ENCODE assay signal across 14 cellular contexts in genomic region chr1:232149302-232150201, GRCh38.
DNase-seq lines count a peak whose midpoint lies in the region; TF ChIP-seq lines count a peak whose summit lies in the region.
"Had no signal": no experiment of that assay in that cellular context is flagged by ENCODE, and none has a peak within 500 bp of the region (broad histone marks: within the 10 kb centered on the region; RNA-seq: fewer than 3 reads in every experiment).

No MANE protein-coding gene starts in this region.

- peak overlapping the region; percentile 31 for H3K9ac ChIP-seq in skeletal muscle satellite cell (ENCODE audit: low read depth, low read length)

- intact Hi-C loops in thyroid gland (cut with DNase I), result no loop called here

- TF ChIP-seq CTCF in thyroid gland (IDR thresholded peaks at IDR 0.05), result no peak

- H3K27me3 ChIP-seq in skeletal muscle satellite cell (ENCODE audit: control insufficient read depth, insufficient read depth, low read length) (no peaks in the 10 kb centered on the region), thyroid gland (no peaks in the 10 kb centered on the region)
- H3K27me3 ChIP-seq: neutrophil, spleen had no signal

- H3K9me3 ChIP-seq in skeletal muscle satellite cell (replicated peaks; ENCODE audit: low read length), result no peaks in the 10 kb centered on the region
- no peaks in the 10 kb centered on the region for H3K9me3 ChIP-seq in thyroid gland
- H3K9me3 ChIP-seq: neutrophil, spleen had no signal

- H3K27ac ChIP-seq in epithelial cell of prostate (peak overlapping the region; percentile 55), thyroid gland (no peak overlapping the region)
- H3K27ac ChIP-seq: neutrophil, spleen had no signal

- no peak for TF ChIP-seq POLR2A in thyroid gland (IDR thresholded peaks at IDR 0.05)

- DNase-seq in GM04503 (ENCODE audit: low read depth) (peak; percentile 65), RKO (ENCODE audit: low spot score) (peak; percentile 34), epithelial cell of prostate (ENCODE audit: low read depth, low spot score) (no peak), COLO668 (lab: John Stamatoyannopoulos, UW; ENCODE audit: unreplicated experiment) (no peak), thyroid gland (no peak), T-helper 9 cell (no peak)
- DNase-seq: activated gamma-delta T cell treated with Interleukin-2 at 50 U/mL for 16 hours; central memory CD4-positive, alpha-beta T cell; NCI-H1436; NCI-H524 treated with DMSO at 0.1 percent for 48 hours; spleen; substantia nigra had no signal

- peak overlapping the region; percentile 63 for H3K4me2 ChIP-seq in skeletal muscle satellite cell (ENCODE audit: low read length)

- H3K36me3 ChIP-seq in skeletal muscle satellite cell (ENCODE audit: insufficient read depth, low read length), result no peaks in the 10 kb centered on the region
- no peaks in the 10 kb centered on the region for H3K36me3 ChIP-seq in thyroid gland
- H3K36me3 ChIP-seq: neutrophil, spleen had no signal

- H3K4me1 ChIP-seq in skeletal muscle satellite cell (ENCODE audit: control insufficient read depth, insufficient read depth, low read length), result peaks cover 20% of the 10 kb centered on the region
- H3K4me1 ChIP-seq in thyroid gland, result no peaks in the 10 kb centered on the region

- WGBS in thyroid gland, 2 donors, result 70 to 81% methylated on average over 9 of the region's 9 CpGs

- H3K4me3 ChIP-seq in skeletal muscle satellite cell (ENCODE audit: low read length), result peak overlapping the region; percentile 31
- no peak overlapping the region for H3K4me3 ChIP-seq in thyroid gland (replicated peaks in 1 of 3)
- H3K4me3 ChIP-seq: spleen had no signal

Comparison
In these comparisons a context has a peak if more than half of its experiments do, and no peak if none do; other contexts are left out.
1. DNase-seq: peak in GM04503 (single experiment) and RKO (single experiment); none in epithelial cell of prostate (single experiment), COLO668 (single experiment), thyroid gland (0 of 2) and T-helper 9 cell (single experiment).